Comparison of ENCODE assay signal across 1 cellular context in the genomic region with DNA sequence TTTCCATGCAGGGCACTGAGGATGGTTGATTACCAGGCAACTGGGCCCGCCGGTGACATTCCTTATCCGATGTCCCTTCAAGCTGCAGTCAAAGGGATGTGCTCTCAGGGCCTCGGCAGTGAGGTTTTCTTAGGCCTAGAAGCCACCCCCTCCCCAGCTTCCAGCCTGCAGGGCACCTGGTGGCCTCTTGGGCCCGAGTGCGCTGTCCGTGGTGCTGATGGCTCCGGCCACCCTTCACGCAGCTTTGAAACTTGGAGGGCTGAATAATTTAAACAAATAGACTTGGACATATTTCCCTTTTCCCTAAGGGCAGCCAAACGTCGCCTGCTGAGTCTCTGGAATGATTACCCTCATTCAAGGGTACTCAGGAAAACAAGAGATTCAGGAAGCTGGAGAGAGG.
TF ChIP-seq lines count a peak whose summit lies in the region.

No MANE protein-coding gene starts in this region.

TF ChIP-seq in HCT116, 20 proteins besides CTCF, POLR2A, EP300 and RAD21:
- TF ChIP-seq, protein P1, sequence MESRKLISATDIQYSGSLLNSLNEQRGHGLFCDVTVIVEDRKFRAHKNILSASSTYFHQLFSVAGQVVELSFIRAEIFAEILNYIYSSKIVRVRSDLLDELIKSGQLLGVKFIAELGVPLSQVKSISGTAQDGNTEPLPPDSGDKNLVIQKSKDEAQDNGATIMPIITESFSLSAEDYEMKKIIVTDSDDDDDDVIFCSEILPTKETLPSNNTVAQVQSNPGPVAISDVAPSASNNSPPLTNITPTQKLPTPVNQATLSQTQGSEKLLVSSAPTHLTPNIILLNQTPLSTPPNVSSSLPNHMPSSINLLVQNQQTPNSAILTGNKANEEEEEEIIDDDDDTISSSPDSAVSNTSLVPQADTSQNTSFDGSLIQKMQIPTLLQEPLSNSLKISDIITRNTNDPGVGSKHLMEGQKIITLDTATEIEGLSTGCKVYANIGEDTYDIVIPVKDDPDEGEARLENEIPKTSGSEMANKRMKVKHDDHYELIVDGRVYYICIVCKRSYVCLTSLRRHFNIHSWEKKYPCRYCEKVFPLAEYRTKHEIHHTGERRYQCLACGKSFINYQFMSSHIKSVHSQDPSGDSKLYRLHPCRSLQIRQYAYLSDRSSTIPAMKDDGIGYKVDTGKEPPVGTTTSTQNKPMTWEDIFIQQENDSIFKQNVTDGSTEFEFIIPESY (IDR thresholded peaks at IDR 0.05; ENCODE audit: extremely low read depth, insufficient replicate concordance, low read length) = no peak
- TF ChIP-seq REST (IDR thresholded peaks at IDR 0.05; ENCODE audit: low read depth) = peak; percentile 97
- TF ChIP-seq SRF (IDR thresholded peaks at IDR 0.05; ENCODE audit: low read depth) = no peak
- TF ChIP-seq CEBPB (IDR thresholded peaks at IDR 0.05; ENCODE audit: low read depth) = no peak
TF ChIP-seq in HCT116: peak in this region for 1.
